Comparison of ENCODE assay signal across 1 cellular context in genomic region chr6:30450908-30451818, GRCh38.
TF ChIP-seq lines count a peak whose summit lies in the region.

No MANE protein-coding gene starts in this region.

TF ChIP-seq in HepG2, 621 proteins besides CTCF, POLR2A, EP300 and RAD21 (continued from another document and continues in another):
- TF ChIP-seq, protein P1, sequence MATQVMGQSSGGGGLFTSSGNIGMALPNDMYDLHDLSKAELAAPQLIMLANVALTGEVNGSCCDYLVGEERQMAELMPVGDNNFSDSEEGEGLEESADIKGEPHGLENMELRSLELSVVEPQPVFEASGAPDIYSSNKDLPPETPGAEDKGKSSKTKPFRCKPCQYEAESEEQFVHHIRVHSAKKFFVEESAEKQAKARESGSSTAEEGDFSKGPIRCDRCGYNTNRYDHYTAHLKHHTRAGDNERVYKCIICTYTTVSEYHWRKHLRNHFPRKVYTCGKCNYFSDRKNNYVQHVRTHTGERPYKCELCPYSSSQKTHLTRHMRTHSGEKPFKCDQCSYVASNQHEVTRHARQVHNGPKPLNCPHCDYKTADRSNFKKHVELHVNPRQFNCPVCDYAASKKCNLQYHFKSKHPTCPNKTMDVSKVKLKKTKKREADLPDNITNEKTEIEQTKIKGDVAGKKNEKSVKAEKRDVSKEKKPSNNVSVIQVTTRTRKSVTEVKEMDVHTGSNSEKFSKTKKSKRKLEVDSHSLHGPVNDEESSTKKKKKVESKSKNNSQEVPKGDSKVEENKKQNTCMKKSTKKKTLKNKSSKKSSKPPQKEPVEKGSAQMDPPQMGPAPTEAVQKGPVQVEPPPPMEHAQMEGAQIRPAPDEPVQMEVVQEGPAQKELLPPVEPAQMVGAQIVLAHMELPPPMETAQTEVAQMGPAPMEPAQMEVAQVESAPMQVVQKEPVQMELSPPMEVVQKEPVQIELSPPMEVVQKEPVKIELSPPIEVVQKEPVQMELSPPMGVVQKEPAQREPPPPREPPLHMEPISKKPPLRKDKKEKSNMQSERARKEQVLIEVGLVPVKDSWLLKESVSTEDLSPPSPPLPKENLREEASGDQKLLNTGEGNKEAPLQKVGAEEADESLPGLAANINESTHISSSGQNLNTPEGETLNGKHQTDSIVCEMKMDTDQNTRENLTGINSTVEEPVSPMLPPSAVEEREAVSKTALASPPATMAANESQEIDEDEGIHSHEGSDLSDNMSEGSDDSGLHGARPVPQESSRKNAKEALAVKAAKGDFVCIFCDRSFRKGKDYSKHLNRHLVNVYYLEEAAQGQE (IDR thresholded peaks at IDR 0.05; ENCODE audit: borderline replicate concordance in 1 of 2, low read depth in 1 of 2, low read length in 2 of 2), result no peak
- TF ChIP-seq, protein P2, sequence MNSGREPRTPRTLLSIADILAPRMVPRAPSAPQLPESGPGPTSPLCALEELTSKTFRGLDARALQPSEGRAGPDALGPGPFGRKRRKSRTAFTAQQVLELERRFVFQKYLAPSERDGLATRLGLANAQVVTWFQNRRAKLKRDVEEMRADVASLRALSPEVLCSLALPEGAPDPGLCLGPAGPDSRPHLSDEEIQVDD (CRISPR knock-in tag; IDR thresholded peaks at IDR 0.05; ENCODE audit: borderline replicate concordance), result peak; percentile 45; the same call in 1 of the 2 replicates
- TF ChIP-seq GABPB1 (CRISPR knock-in tag; IDR thresholded peaks at IDR 0.05), result peak; percentile 27; the same call in 1 of the 2 replicates
- no peak for TF ChIP-seq ZKSCAN8 (CRISPR knock-in tag; IDR thresholded peaks at IDR 0.05; ENCODE audit: borderline replicate concordance)
- TF ChIP-seq, protein P3, sequence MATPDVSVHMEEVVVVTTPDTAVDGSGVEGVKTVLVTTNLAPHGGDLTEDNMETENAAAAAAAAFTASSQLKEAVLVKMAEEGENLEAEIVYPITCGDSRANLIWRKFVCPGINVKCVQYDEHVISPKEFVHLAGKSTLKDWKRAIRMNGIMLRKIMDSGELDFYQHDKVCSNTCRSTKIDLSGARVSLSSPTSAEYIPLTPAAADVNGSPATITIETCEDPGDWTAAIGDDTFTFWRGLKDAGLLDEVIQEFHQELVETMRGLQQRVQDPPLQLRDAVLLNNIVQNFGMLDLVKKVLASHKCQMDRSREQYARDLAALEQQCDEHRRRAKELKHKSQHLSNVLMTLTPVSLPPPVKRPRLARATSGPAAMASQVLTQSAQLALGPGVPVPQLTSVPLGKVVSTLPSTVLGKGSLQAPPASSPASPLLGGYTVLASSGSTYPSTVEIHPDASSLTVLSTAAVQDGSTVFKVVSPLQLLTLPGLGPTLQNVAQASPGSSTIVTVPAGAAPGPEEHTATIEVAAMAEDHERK (CRISPR knock-in tag; IDR thresholded peaks at IDR 0.05; ENCODE audit: low read depth), result no peak
- no peak for TF ChIP-seq ZNF761 (CRISPR knock-in tag; conservative IDR thresholded peaks at IDR 0.05)
- no peak for TF ChIP-seq GPN1 (CRISPR knock-in tag; IDR thresholded peaks at IDR 0.05; ENCODE audit: borderline replicate concordance)
- TF ChIP-seq ZNF350 (CRISPR knock-in tag; IDR thresholded peaks at IDR 0.05; ENCODE audit: borderline replicate concordance, low read depth), result peak; percentile 19; the same call in 1 of the 2 replicates
- TF ChIP-seq PCBP1 (IDR thresholded peaks at IDR 0.05; ENCODE audit: borderline replicate concordance, low read depth, low read length), result no peak
- no peak for TF ChIP-seq ZNF30 (CRISPR knock-in tag; IDR thresholded peaks at IDR 0.05)
- no peak for TF ChIP-seq SOX6 (IDR thresholded peaks at IDR 0.05)
- peak; percentile 45; the same call in 1 of the 2 replicates for TF ChIP-seq SOX6 (CRISPR knock-in tag; IDR thresholded peaks at IDR 0.05)
- no peak for TF ChIP-seq LRRFIP1 (CRISPR knock-in tag; conservative IDR thresholded peaks at IDR 0.05)
- no peak for TF ChIP-seq EHMT2 (IDR thresholded peaks at IDR 0.05; ENCODE audit: borderline replicate concordance, low read depth, low read length)
- no peak for TF ChIP-seq ZNF557 (CRISPR knock-in tag; IDR thresholded peaks at IDR 0.05)
- TF ChIP-seq ZNF24 (IDR thresholded peaks at IDR 0.05), result no peak
- TF ChIP-seq, protein P4, sequence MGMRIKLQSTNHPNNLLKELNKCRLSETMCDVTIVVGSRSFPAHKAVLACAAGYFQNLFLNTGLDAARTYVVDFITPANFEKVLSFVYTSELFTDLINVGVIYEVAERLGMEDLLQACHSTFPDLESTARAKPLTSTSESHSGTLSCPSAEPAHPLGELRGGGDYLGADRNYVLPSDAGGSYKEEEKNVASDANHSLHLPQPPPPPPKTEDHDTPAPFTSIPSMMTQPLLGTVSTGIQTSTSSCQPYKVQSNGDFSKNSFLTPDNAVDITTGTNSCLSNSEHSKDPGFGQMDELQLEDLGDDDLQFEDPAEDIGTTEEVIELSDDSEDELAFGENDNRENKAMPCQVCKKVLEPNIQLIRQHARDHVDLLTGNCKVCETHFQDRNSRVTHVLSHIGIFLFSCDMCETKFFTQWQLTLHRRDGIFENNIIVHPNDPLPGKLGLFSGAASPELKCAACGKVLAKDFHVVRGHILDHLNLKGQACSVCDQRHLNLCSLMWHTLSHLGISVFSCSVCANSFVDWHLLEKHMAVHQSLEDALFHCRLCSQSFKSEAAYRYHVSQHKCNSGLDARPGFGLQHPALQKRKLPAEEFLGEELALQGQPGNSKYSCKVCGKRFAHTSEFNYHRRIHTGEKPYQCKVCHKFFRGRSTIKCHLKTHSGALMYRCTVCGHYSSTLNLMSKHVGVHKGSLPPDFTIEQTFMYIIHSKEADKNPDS (CRISPR knock-in tag; IDR thresholded peaks at IDR 0.05), result no peak
- no peak for TF ChIP-seq HMGXB3 (CRISPR knock-in tag; IDR thresholded peaks at IDR 0.05; ENCODE audit: borderline replicate concordance)
- no peak for TF ChIP-seq ZNF3 (CRISPR knock-in tag; IDR thresholded peaks at IDR 0.05)
- TF ChIP-seq, protein P5, sequence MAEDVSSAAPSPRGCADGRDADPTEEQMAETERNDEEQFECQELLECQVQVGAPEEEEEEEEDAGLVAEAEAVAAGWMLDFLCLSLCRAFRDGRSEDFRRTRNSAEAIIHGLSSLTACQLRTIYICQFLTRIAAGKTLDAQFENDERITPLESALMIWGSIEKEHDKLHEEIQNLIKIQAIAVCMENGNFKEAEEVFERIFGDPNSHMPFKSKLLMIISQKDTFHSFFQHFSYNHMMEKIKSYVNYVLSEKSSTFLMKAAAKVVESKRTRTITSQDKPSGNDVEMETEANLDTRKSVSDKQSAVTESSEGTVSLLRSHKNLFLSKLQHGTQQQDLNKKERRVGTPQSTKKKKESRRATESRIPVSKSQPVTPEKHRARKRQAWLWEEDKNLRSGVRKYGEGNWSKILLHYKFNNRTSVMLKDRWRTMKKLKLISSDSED (CRISPR knock-in tag; IDR thresholded peaks at IDR 0.05), result no peak
- no peak for TF ChIP-seq ZBED4 (CRISPR knock-in tag; IDR thresholded peaks at IDR 0.05; ENCODE audit: borderline replicate concordance)
- no peak for TF ChIP-seq IRX3 (CRISPR knock-in tag; IDR thresholded peaks at IDR 0.05; ENCODE audit: borderline replicate concordance, low read depth)
- TF ChIP-seq FOXO4 (CRISPR knock-in tag; conservative IDR thresholded peaks at IDR 0.05), result no peak
- TF ChIP-seq RELA (CRISPR knock-in tag; IDR thresholded peaks at IDR 0.05), result no peak
- no peak for TF ChIP-seq ATF7-NPFF (CRISPR knock-in tag; IDR thresholded peaks at IDR 0.05; ENCODE audit: low read depth)
- no peak for TF ChIP-seq ZNF333 (CRISPR knock-in tag; IDR thresholded peaks at IDR 0.05; ENCODE audit: borderline replicate concordance)
- TF ChIP-seq NFE2 (CRISPR knock-in tag; IDR thresholded peaks at IDR 0.05), result no peak
- no peak for TF ChIP-seq TEAD2 (CRISPR knock-in tag; IDR thresholded peaks at IDR 0.05)
- TF ChIP-seq, protein P6, sequence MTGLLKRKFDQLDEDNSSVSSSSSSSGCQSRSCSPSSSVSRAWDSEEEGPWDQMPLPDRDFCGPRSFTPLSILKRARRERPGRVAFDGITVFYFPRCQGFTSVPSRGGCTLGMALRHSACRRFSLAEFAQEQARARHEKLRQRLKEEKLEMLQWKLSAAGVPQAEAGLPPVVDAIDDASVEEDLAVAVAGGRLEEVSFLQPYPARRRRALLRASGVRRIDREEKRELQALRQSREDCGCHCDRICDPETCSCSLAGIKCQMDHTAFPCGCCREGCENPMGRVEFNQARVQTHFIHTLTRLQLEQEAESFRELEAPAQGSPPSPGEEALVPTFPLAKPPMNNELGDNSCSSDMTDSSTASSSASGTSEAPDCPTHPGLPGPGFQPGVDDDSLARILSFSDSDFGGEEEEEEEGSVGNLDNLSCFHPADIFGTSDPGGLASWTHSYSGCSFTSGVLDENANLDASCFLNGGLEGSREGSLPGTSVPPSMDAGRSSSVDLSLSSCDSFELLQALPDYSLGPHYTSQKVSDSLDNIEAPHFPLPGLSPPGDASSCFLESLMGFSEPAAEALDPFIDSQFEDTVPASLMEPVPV (CRISPR knock-in tag; IDR thresholded peaks at IDR 0.05), result 0 out of 2 replicates have a peak, but pooled peaks have one; percentile 32
- TF ChIP-seq KAT7 (CRISPR knock-in tag; IDR thresholded peaks at IDR 0.05; ENCODE audit: borderline replicate concordance), result no peak
- TF ChIP-seq ZNF678 (CRISPR knock-in tag; IDR thresholded peaks at IDR 0.05), result no peak
- peak; percentile 38; the same call in 1 of the 2 replicates for TF ChIP-seq FOXA3 (CRISPR knock-in tag; IDR thresholded peaks at IDR 0.05)
